18 cellular contexts compared by ENCODE assay signal in the genomic region with DNA sequence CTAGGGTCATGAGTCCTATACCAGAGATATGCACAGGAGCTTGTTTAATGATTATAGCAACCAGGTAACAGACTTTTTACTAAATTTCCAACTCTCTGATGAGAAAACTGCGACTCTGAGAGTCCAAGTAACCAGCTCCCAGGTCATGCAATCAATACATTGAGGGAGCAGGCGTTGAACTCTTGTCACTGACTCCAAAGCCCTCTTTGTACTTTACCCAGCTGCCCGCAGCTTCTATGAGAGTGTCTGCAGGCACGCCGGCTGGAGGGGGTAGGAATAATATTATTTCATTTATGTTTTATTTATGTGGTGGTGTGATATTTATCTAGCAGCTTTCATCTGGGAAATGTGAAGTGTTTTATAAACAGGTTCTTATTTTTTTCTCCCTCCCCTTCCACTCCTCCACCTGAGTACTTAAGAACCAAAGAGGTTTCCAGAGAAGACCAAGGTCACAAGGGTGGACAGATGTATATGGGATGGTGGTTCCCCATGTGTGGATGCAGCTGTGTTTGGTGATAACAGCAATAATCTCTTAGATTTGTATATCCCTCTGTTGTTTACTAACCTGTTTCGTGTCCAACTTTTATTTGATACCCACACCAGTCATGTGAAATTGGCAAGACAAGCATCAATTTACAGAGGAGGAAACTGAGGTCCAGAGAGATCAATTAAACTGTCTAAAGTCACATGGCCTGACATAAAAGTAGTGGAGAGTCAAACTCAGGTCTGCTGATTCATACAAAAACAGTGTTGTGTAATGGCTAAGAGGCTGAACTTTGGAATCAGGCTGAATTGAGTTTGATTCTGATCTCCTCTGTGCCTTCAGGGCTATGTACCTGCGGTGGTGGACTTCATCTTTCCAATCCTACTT.
DNase-seq lines count a peak whose midpoint lies in the region; ATAC-seq, FAIRE-seq and TF ChIP-seq lines count a peak whose summit lies in the region.
"Had no signal": no experiment of that assay in that cellular context is flagged by ENCODE, and none has a peak within 500 bp of the region (broad histone marks: within the 10 kb centered on the region; RNA-seq: fewer than 3 reads in every experiment).

No MANE protein-coding gene starts in this region.

- no peak for TF ChIP-seq CTCF in epithelial cell of esophagus (IDR thresholded peaks at IDR 0.05; ENCODE audit: insufficient read depth, low read depth, low read length, missing control alignments)

- no peak overlapping the region for H3K4me3 ChIP-seq in epithelial cell of esophagus (ENCODE audit: low read length)
- H3K4me3 ChIP-seq: GM12878 had no signal

- DNase-seq in GM03348 (ENCODE audit: low spot score), result peak; percentile 44
- peak; percentile 46 for DNase-seq in NOMO-1 treated with DMSO at 0.1 percent for 48 hours (lab: John Stamatoyannopoulos, UW; ENCODE audit: unreplicated experiment)
- peak; percentile 50 for DNase-seq in epithelial cell of esophagus (ENCODE audit: low read depth)
- peak; percentile 31 for DNase-seq in mucosa of gallbladder (ENCODE audit: low spot score)
- no peak for DNase-seq in NCI-H1105 (lab: John Stamatoyannopoulos, UW)
- no peak for DNase-seq in HTR-8/SVneo (ENCODE audit: insufficient read length, low spot score)
- DNase-seq in HUDEP-2 (lab: John Stamatoyannopoulos, UW; ENCODE audit: unreplicated experiment in 76 of 76), result no peak
- DNase-seq: activated CD4-positive, CD25-positive, alpha-beta regulatory T cell; activated naive CD8-positive, alpha-beta T cell treated with anti-CD3 and anti-CD28 coated beads for 36 hours; DND-41; foreskin melanocyte; KG1; NCI-H2029 treated with DMSO at 0.1 percent for 48 hours; NK-92 treated with Interleukin-12 subunit alpha and Interleukin-12 subunit beta, amount 100 ng/mL, for 24 hours; stimulated activated CD4-positive, alpha-beta T cell treated with anti-CD3 and anti-CD28 coated beads, Interleukin-4, amount 100 ng/mL, for 24 hours had no signal

- FAIRE-seq in HTR-8/SVneo (lab: Jason Lieb, UNC), result no peak
- FAIRE-seq: GM12878, islet of Langerhans had no signal

- no peak for ATAC-seq in GM18867 (IDR thresholded peaks at IDR 0.05; ENCODE audit: unreplicated experiment)
- ATAC-seq: GM12878 had no signal

Comparison
In these comparisons a context has a peak if more than half of its experiments do, and no peak if none do; other contexts are left out.
1. DNase-seq: peak in GM03348 (single experiment), NOMO-1 treated with DMSO at 0.1 percent for 48 hours (single experiment), epithelial cell of esophagus (single experiment) and mucosa of gallbladder (single experiment); none in NCI-H1105 (single experiment), HTR-8/SVneo (single experiment) and HUDEP-2 (0 of 76).